Comparison of ENCODE assay signal across 9 cellular contexts in genomic region chr11:65352783-65353182, GRCh38. TPM values are rescaled to one million over a fixed set of nuclear protein-coding genes. Genes with fewer than 3 reads are reported as not detected.
DNase-seq lines count a peak whose midpoint lies in the region; ATAC-seq and TF ChIP-seq lines count a peak whose summit lies in the region.
"Had no signal": no experiment of that assay in that cellular context is flagged by ENCODE, and none has a peak within 500 bp of the region (broad histone marks: within the 10 kb centered on the region; RNA-seq: fewer than 3 reads in every experiment).

No MANE protein-coding gene starts in this region.

- intact Hi-C loops in activated CD4-positive, alpha-beta memory T cell treated with anti-CD3 and anti-CD28 coated beads for 36 hours (cut with micrococcal nuclease): no loop called here
- intact Hi-C loops in mucosa of descending colon (cut with DNase I, micrococcal nuclease): no loop called here

- no peak for ATAC-seq in effector memory CD8-positive, alpha-beta T cell (replicated peaks)
- no peak for ATAC-seq in stimulated activated naive B cell treated with anti-CD40 and anti-IgM and Interleukin-4, amounts not matched to agents 10 μg/mL and 1 μg/mL and 100 μg/mL, for 72 hours (replicated peaks)
- ATAC-seq in mucosa of descending colon: no peak

- CTCF ChIA-PET in activated CD4-positive, alpha-beta memory T cell treated with anti-CD3 and anti-CD28 coated beads, Interleukin-2, amount 10 ng/mL, durations not matched to agents 7 days and 5 days (lab: Charles Lee): interaction anchor here (1.2 to 13.2 kb wide), 2 partner anchors 12 to 19 kb away, joined by 3 to 117 read pairs; partner anchors contain the start of gene DPF2
- CTCF ChIA-PET in activated CD4-positive, alpha-beta memory T cell treated with anti-CD3 and anti-CD28 coated beads for 36 hours (lab: Charles Lee): interaction anchor here (1.4 to 3.6 kb wide), 4 partner anchors 9 to 37 kb away, joined by 3 to 15 read pairs (median 8); no protein-coding TSS in a partner anchor

- no peak overlapping the region for H3K4me3 Mint-ChIP-seq in activated CD4-positive, alpha-beta memory T cell treated with anti-CD3 and anti-CD28 coated beads, Interleukin-2, amount 10 ng/mL, durations not matched to agents 7 days and 5 days
- no peak overlapping the region for H3K4me3 Mint-ChIP-seq in activated CD4-positive, alpha-beta memory T cell treated with anti-CD3 and anti-CD28 coated beads for 36 hours
- no peak overlapping the region for H3K4me3 Mint-ChIP-seq in effector memory CD8-positive, alpha-beta T cell
- H3K4me3 Mint-ChIP-seq in stimulated activated naive B cell treated with anti-CD40 and anti-IgM and Interleukin-4, amounts not matched to agents 10 μg/mL and 1 μg/mL and 100 μg/mL, for 72 hours: no peak overlapping the region

- DNase-seq in activated CD4-positive, alpha-beta memory T cell treated with anti-CD3 and anti-CD28 coated beads, Interleukin-2, amount 10 ng/mL, durations not matched to agents 7 days and 5 days: no peak
- DNase-seq in activated CD4-positive, alpha-beta memory T cell treated with anti-CD3 and anti-CD28 coated beads for 36 hours: no peak
- peak; percentile 59 for DNase-seq in OCI-M1 (lab: John Stamatoyannopoulos, UW)
- no peak for DNase-seq in effector memory CD8-positive, alpha-beta T cell
- no peak for DNase-seq in stimulated activated naive B cell treated with anti-CD40 and anti-IgM and Interleukin-4, amounts not matched to agents 10 μg/mL and 1 μg/mL and 100 μg/mL, for 72 hours
- DNase-seq in amygdala (lab: John Stamatoyannopoulos, UW): no peak
- DNase-seq in mucosa of descending colon: no peak
- DNase-seq in stimulated activated CD4-positive, alpha-beta T cell treated with anti-CD3 and anti-CD28 coated beads, Interleukin-12 subunit alpha, Interleukin-12 subunit beta, amount 100 ng/mL, for 4 hours: no peak

- peaks cover 22% of the 10 kb centered on the region for H3K4me1 Mint-ChIP-seq in activated CD4-positive, alpha-beta memory T cell treated with anti-CD3 and anti-CD28 coated beads, Interleukin-2, amount 10 ng/mL, durations not matched to agents 7 days and 5 days
- H3K4me1 Mint-ChIP-seq in activated CD4-positive, alpha-beta memory T cell treated with anti-CD3 and anti-CD28 coated beads for 36 hours (ENCODE audit: low read depth): peaks cover 12% of the 10 kb centered on the region
- peaks cover 12 to 14% of the 10 kb centered on the region in 2 donors for H3K4me1 Mint-ChIP-seq in effector memory CD8-positive, alpha-beta T cell (ENCODE audit: low read depth in 2 of 2)
- peaks cover 20 to 22% of the 10 kb centered on the region in 2 donors for H3K4me1 Mint-ChIP-seq in stimulated activated naive B cell treated with anti-CD40 and anti-IgM and Interleukin-4, amounts not matched to agents 10 μg/mL and 1 μg/mL and 100 μg/mL, for 72 hours

- peak overlapping the region; percentile 11 for H3K27ac Mint-ChIP-seq in activated CD4-positive, alpha-beta memory T cell treated with anti-CD3 and anti-CD28 coated beads, Interleukin-2, amount 10 ng/mL, durations not matched to agents 7 days and 5 days
- H3K27ac Mint-ChIP-seq in activated CD4-positive, alpha-beta memory T cell treated with anti-CD3 and anti-CD28 coated beads for 36 hours: no peak overlapping the region
- H3K27ac Mint-ChIP-seq in effector memory CD8-positive, alpha-beta T cell: peak overlapping the region; percentile 66 to 67
- H3K27ac Mint-ChIP-seq in stimulated activated naive B cell treated with anti-CD40 and anti-IgM and Interleukin-4, amounts not matched to agents 10 μg/mL and 1 μg/mL and 100 μg/mL, for 72 hours: peak overlapping the region; percentile 3

- peaks cover 30% of the 10 kb centered on the region for H3K36me3 Mint-ChIP-seq in activated CD4-positive, alpha-beta memory T cell treated with anti-CD3 and anti-CD28 coated beads, Interleukin-2, amount 10 ng/mL, durations not matched to agents 7 days and 5 days (ENCODE audit: low read depth)
- H3K36me3 Mint-ChIP-seq in activated CD4-positive, alpha-beta memory T cell treated with anti-CD3 and anti-CD28 coated beads for 36 hours: peaks cover 18% of the 10 kb centered on the region
- peaks cover 68% of the 10 kb centered on the region for H3K36me3 Mint-ChIP-seq in effector memory CD8-positive, alpha-beta T cell (ENCODE audit: insufficient read depth)
- peaks cover 13 to 32% of the 10 kb centered on the region in 2 donors for H3K36me3 Mint-ChIP-seq in stimulated activated naive B cell treated with anti-CD40 and anti-IgM and Interleukin-4, amounts not matched to agents 10 μg/mL and 1 μg/mL and 100 μg/mL, for 72 hours

- H3K9me3 Mint-ChIP-seq in activated CD4-positive, alpha-beta memory T cell treated with anti-CD3 and anti-CD28 coated beads, Interleukin-2, amount 10 ng/mL, durations not matched to agents 7 days and 5 days: no peaks in the 10 kb centered on the region
- no peaks in the 10 kb centered on the region for H3K9me3 Mint-ChIP-seq in activated CD4-positive, alpha-beta memory T cell treated with anti-CD3 and anti-CD28 coated beads for 36 hours
- H3K9me3 Mint-ChIP-seq in effector memory CD8-positive, alpha-beta T cell: no peaks in the 10 kb centered on the region
- H3K9me3 Mint-ChIP-seq in stimulated activated naive B cell treated with anti-CD40 and anti-IgM and Interleukin-4, amounts not matched to agents 10 μg/mL and 1 μg/mL and 100 μg/mL, for 72 hours: no peaks in the 10 kb centered on the region

- H3K4me1 ChIP-seq in mucosa of descending colon (ENCODE audit: low read depth): peaks cover 11% of the 10 kb centered on the region

- H3K27me3 Mint-ChIP-seq in activated CD4-positive, alpha-beta memory T cell treated with anti-CD3 and anti-CD28 coated beads, Interleukin-2, amount 10 ng/mL, durations not matched to agents 7 days and 5 days: peaks cover 3% of the 10 kb centered on the region
- H3K27me3 Mint-ChIP-seq in activated CD4-positive, alpha-beta memory T cell treated with anti-CD3 and anti-CD28 coated beads for 36 hours: no peaks in the 10 kb centered on the region
- no peaks in the 10 kb centered on the region for H3K27me3 Mint-ChIP-seq in effector memory CD8-positive, alpha-beta T cell
- no peaks in the 10 kb centered on the region for H3K27me3 Mint-ChIP-seq in stimulated activated naive B cell treated with anti-CD40 and anti-IgM and Interleukin-4, amounts not matched to agents 10 μg/mL and 1 μg/mL and 100 μg/mL, for 72 hours

- H3K9me3 ChIP-seq in mucosa of descending colon: no peaks in the 10 kb centered on the region

- no peak overlapping the region for H3K4me3 ChIP-seq in mucosa of descending colon

- POLR2A ChIA-PET in activated CD4-positive, alpha-beta memory T cell treated with anti-CD3 and anti-CD28 coated beads, Interleukin-2, amount 10 ng/mL, durations not matched to agents 7 days and 5 days (lab: Charles Lee): interaction anchor here (2.6 kb wide), 1 partner anchor 19 kb away, joined by 12 read pairs; the partner anchor contains the start of gene DPF2
- POLR2A ChIA-PET in activated CD4-positive, alpha-beta memory T cell treated with anti-CD3 and anti-CD28 coated beads for 36 hours (lab: Charles Lee): no interaction called here

- peaks cover 12% of the 10 kb centered on the region for H3K36me3 ChIP-seq in mucosa of descending colon (ENCODE audit: low read depth)

- TF ChIP-seq CTCF in mucosa of descending colon (IDR thresholded peaks at IDR 0.05): no peak

RNA-seq across cellular contexts. Expression of gene TIGD3, which starts 1.8 kb away (rescaled TPM):
- under 1 TPM; 0.58 to 0.88 TPM for total RNA-seq in activated CD4-positive, alpha-beta memory T cell treated with anti-CD3 and anti-CD28 coated beads, Interleukin-2, amount 10 ng/mL, durations not matched to agents 7 days and 5 days
- total RNA-seq in activated CD4-positive, alpha-beta memory T cell treated with anti-CD3 and anti-CD28 coated beads for 36 hours: under 1 TPM; 0.73 to 1.00 TPM
- under 1 TPM in 2 of 3 donors, not detected in 1; 0.14 to 0.53 TPM for total RNA-seq in mucosa of descending colon
- total RNA-seq: skeletal muscle tissue had no signal

RNA-seq across cellular contexts. Expression of gene DPF2, which starts 19.1 kb away (rescaled TPM):
- total RNA-seq in activated CD4-positive, alpha-beta memory T cell treated with anti-CD3 and anti-CD28 coated beads, Interleukin-2, amount 10 ng/mL, durations not matched to agents 7 days and 5 days: 10 to 100 TPM; 80.7 to 82.0 TPM
- 10 to 100 TPM; 68.7 to 71.6 TPM for total RNA-seq in activated CD4-positive, alpha-beta memory T cell treated with anti-CD3 and anti-CD28 coated beads for 36 hours
- 10 to 100 TPM; 32.8 to 62.9 (median 35.5) TPM for total RNA-seq in mucosa of descending colon

RNA-seq across cellular contexts. Expression of gene SLC25A45, which starts 29.7 kb away (rescaled TPM):
- total RNA-seq in activated CD4-positive, alpha-beta memory T cell treated with anti-CD3 and anti-CD28 coated beads, Interleukin-2, amount 10 ng/mL, durations not matched to agents 7 days and 5 days: 10 to 100 TPM; 19.4 to 19.8 TPM
- total RNA-seq in activated CD4-positive, alpha-beta memory T cell treated with anti-CD3 and anti-CD28 coated beads for 36 hours: 10 to 100 TPM; 14.4 to 16.1 TPM
- total RNA-seq in mucosa of descending colon: 10 to 100 TPM in 2 of 3 donors, 1 to 10 TPM in 1; 8.0 to 10.5 (median 10.1) TPM

RNA-seq across cellular contexts. Expression of gene FRMD8, which starts 33.7 kb away (rescaled TPM):
- total RNA-seq in activated CD4-positive, alpha-beta memory T cell treated with anti-CD3 and anti-CD28 coated beads, Interleukin-2, amount 10 ng/mL, durations not matched to agents 7 days and 5 days: 10 to 100 TPM; 53.9 to 61.3 TPM
- total RNA-seq in activated CD4-positive, alpha-beta memory T cell treated with anti-CD3 and anti-CD28 coated beads for 36 hours: 10 to 100 TPM; 34.7 to 37.9 TPM
- 10 to 100 TPM; 27.1 to 44.1 (median 42.3) TPM for total RNA-seq in mucosa of descending colon

RNA-seq across cellular contexts. Expression of gene CDC42EP2, which starts 38.1 kb away (rescaled TPM):
- total RNA-seq in activated CD4-positive, alpha-beta memory T cell treated with anti-CD3 and anti-CD28 coated beads, Interleukin-2, amount 10 ng/mL, durations not matched to agents 7 days and 5 days: under 1 TPM; 0.38 to 0.70 TPM
- total RNA-seq in activated CD4-positive, alpha-beta memory T cell treated with anti-CD3 and anti-CD28 coated beads for 36 hours: under 1 TPM in 1 of 2 experiments, not detected in 1; 0.26 TPM
- total RNA-seq in mucosa of descending colon: 10 to 100 TPM in 2 of 3 donors, 1 to 10 TPM in 1; 7.0 to 27.4 (median 11.6) TPM
